Comparison of ENCODE assay signal across 22 cellular contexts in the genomic region with DNA sequence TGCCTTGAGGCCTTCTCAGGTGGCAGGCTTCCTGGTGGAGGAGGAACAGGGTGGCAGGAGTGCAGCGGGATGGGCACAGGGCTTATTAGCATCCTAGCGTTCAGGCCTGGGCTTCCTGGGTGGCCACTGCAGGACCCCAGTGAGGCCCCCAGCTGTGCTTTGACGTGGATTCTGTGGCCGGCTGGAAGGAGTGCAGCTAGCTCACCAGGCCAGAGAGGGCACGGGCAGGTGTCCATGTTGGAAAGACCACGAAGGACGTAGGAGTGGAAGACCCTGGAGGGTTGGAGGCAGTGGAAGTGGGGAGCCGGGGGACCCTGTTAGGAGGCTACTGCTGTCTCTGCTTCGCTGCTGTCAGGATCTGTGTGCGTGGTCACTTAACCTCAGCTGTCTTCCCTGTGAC.
"Had no signal": no experiment of that assay in that cellular context is flagged by ENCODE, and none has a peak within 500 bp of the region (broad histone marks: within the 10 kb centered on the region; RNA-seq: fewer than 3 reads in every experiment).

No MANE protein-coding gene starts in this region.

- H3K4me1 Mint-ChIP-seq: brain, endodermal cell, mesothelial cell of epicardium had no signal

- H3K27ac Mint-ChIP-seq: endodermal cell, mesothelial cell of epicardium, natural killer cell had no signal

- H3K4me3 ChIP-seq: esophagus squamous epithelium, gastroesophageal sphincter, lung, ovary, psoas muscle, right atrium auricular region, upper lobe of right lung had no signal

- H3K9me3 Mint-ChIP-seq: activated T-cell treated with anti-CD3 and anti-CD28 coated beads, Interleukin-2, amount 50 U/mL, for 72 hours; brain; endodermal cell; mesothelial cell of epicardium; natural killer cell had no signal

- H3K4me1 ChIP-seq: gastroesophageal sphincter, psoas muscle, right atrium auricular region, upper lobe of right lung had no signal

- H3K4me3 Mint-ChIP-seq: activated T-cell treated with anti-CD3 and anti-CD28 coated beads, Interleukin-2, amount 50 U/mL, for 72 hours; brain; endodermal cell; mesothelial cell of epicardium; natural killer cell; T-helper 17 cell had no signal

- ATAC-seq: activated T-cell treated with anti-CD3 and anti-CD28 coated beads, Interleukin-2, amount 50 U/mL, for 72 hours; gastroesophageal sphincter; natural killer cell; psoas muscle; stimulated activated naive CD8-positive, alpha-beta T cell treated with anti-CD3 and anti-CD28 coated beads, Interleukin-15, Interleukin-2, amounts not matched to agents 100 U/mL and 50 U/mL, for 24 hours; T-helper 17 cell; upper lobe of right lung had no signal

- DNase-seq: activated CD4-positive, alpha-beta T cell treated with anti-CD3 and anti-CD28 coated beads, Interleukin-2, amount 50 U/mL, for 48 hours; activated effector memory CD4-positive, alpha-beta T cell treated with anti-CD3 and anti-CD28 coated beads, Interleukin-2, amount 50 U/mL, for 16 hours; activated naive CD4-positive, alpha-beta T cell treated with anti-CD3 and anti-CD28 coated beads, Interleukin-2, amount 50 U/mL, for 16 hours; activated T-cell treated with anti-CD3 and anti-CD28 coated beads, Interleukin-2, amount 50 U/mL, for 72 hours; central memory CD4-positive, alpha-beta T cell; cortex of kidney; endodermal cell; esophagus squamous epithelium; natural killer cell; ovary; stimulated activated CD4-positive, alpha-beta T cell treated with anti-CD3 and anti-CD28 coated beads, Interleukin-4, amount 100 ng/mL, for 24 hours; stimulated activated naive CD8-positive, alpha-beta T cell treated with anti-CD3 and anti-CD28 coated beads, Interleukin-15, Interleukin-2, amounts not matched to agents 100 U/mL and 50 U/mL, for 24 hours; SW 1271; T-helper 17 cell; upper lobe of right lung had no signal

- H3K9me3 ChIP-seq: esophagus squamous epithelium, gastroesophageal sphincter, ovary, psoas muscle, right atrium auricular region, upper lobe of right lung had no signal

- H3K27me3 Mint-ChIP-seq: brain, T-helper 17 cell had no signal

- H3K27ac ChIP-seq: esophagus squamous epithelium, gastroesophageal sphincter, ovary, psoas muscle, right atrium auricular region, upper lobe of right lung had no signal

- H3K27me3 ChIP-seq: esophagus squamous epithelium, gastroesophageal sphincter, ovary, right atrium auricular region, upper lobe of right lung had no signal

- FAIRE-seq: keratinocyte had no signal

- H3K36me3 ChIP-seq: ovary had no signal
